Comparison of ENCODE assay signal across 27 cellular contexts in the genomic region with DNA sequence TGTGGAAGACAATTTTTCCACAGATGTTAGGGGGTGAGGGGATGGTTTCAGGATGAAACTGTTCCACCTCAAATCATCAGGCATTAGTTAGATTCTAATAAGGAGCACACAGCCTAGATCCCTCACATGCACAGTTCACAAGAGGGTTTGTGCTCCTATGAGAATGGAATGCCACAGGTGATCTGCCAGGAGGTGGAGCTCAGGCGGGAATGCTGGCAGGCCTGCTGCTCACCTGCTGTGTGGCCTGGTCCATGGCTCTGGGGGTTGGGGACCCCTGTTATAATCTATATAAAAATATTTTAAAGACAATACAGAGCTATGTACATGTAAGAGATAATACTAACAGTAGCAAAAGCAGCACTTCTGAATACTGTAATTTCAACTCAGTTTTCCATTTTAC.
"Had no signal": no experiment of that assay in that cellular context is flagged by ENCODE, and none has a peak within 500 bp of the region (broad histone marks: within the 10 kb centered on the region; RNA-seq: fewer than 3 reads in every experiment).

No MANE protein-coding gene starts in this region.

- H3K27me3 Mint-ChIP-seq: naive thymus-derived CD4-positive, alpha-beta T cell; natural killer cell treated with Interleukin-12 subunit alpha and Interleukin-12 subunit beta and Interleukin-15 and Interleukin-18, amount 100 ng/mL, for 72 hours; progenitor cell of endocrine pancreas; stimulated activated memory B cell treated with anti-CD40 and anti-IgM and Interleukin-4, amounts not matched to agents 10 μg/mL and 1 μg/mL and 100 μg/mL, for 72 hours; stimulated activated naive CD8-positive, alpha-beta T cell treated with anti-CD3 and anti-CD28 coated beads, Interleukin-15, amount 100 ng/mL, for 72 hours; type B pancreatic cell had no signal

- H3K9me3 Mint-ChIP-seq: immature natural killer cell; natural killer cell treated with Interleukin-12 subunit alpha and Interleukin-12 subunit beta and Interleukin-15 and Interleukin-18, amount 100 ng/mL, for 72 hours; stimulated activated memory B cell treated with anti-CD40 and anti-IgM and Interleukin-4, amounts not matched to agents 10 μg/mL and 1 μg/mL and 100 μg/mL, for 72 hours; stimulated activated naive CD8-positive, alpha-beta T cell treated with anti-CD3 and anti-CD28 coated beads, Interleukin-15, amount 100 ng/mL, for 72 hours; type B pancreatic cell had no signal

- H3K4me3 ChIP-seq: left lung, lower lobe of right lung, mucosa of descending colon, ovary, right atrium auricular region, right lobe of liver, smooth muscle cell, tibial nerve, uterus had no signal

- H3K4me2 ChIP-seq: smooth muscle cell had no signal

- H3K9me3 ChIP-seq: left lung, lower lobe of right lung, mucosa of descending colon, ovary, right atrium auricular region, right lobe of liver, tibial nerve, uterus had no signal

- H3K27ac Mint-ChIP-seq: immature natural killer cell; natural killer cell treated with Interleukin-12 subunit alpha and Interleukin-12 subunit beta and Interleukin-15 and Interleukin-18, amount 100 ng/mL, for 72 hours; progenitor cell of endocrine pancreas; stimulated activated memory B cell treated with anti-CD40 and anti-IgM and Interleukin-4, amounts not matched to agents 10 μg/mL and 1 μg/mL and 100 μg/mL, for 72 hours; stimulated activated naive CD8-positive, alpha-beta T cell treated with anti-CD3 and anti-CD28 coated beads, Interleukin-15, amount 100 ng/mL, for 72 hours; type B pancreatic cell had no signal

- DNase-seq: hippocampal formation; immature natural killer cell; kidney; left colon; left lung; lower lobe of right lung; mammary epithelial cell; midbrain; mucosa of descending colon; naive thymus-derived CD4-positive, alpha-beta T cell; ovary; right lobe of liver; stimulated activated CD4-positive, alpha-beta T cell treated with anti-CD3 and anti-CD28 coated beads, Interleukin-1b, Interleukin-23, amount 100 ng/mL, for 48 hours; stimulated activated CD4-positive, alpha-beta T cell treated with anti-CD3 and anti-CD28 coated beads, Interleukin-2, amount 100 ng/mL, for 48 hours; stimulated activated CD4-positive, alpha-beta T cell treated with anti-CD3 and anti-CD28 coated beads, Interleukin-4, amount 100 ng/mL, for 4 hours; stimulated activated CD8-positive, alpha-beta memory T cell treated with anti-CD3 and anti-CD28 coated beads, Interleukin-4, amount 100 ng/mL, for 48 hours; stimulated activated naive CD4-positive, alpha-beta T cell treated with Interleukin-2 at 50 U/mL for 16 hours; stimulated activated naive CD8-positive, alpha-beta T cell treated with anti-CD3 and anti-CD28 coated beads, Interleukin-15, amount 100 ng/mL, for 72 hours; substantia nigra; uterus had no signal

- H3K4me1 ChIP-seq: left lung, lower lobe of right lung, right atrium auricular region, right lobe of liver, tibial nerve, uterus had no signal

- H3K27me3 ChIP-seq: left lung, ovary, right atrium auricular region, right lobe of liver, tibial nerve, uterus had no signal

- H3K27ac ChIP-seq: left lung, lower lobe of right lung, ovary, right atrium auricular region, right lobe of liver, tibial nerve, uterus had no signal

- H3K36me3 ChIP-seq: ovary, uterus had no signal

- ATAC-seq: left colon; left lung; lower lobe of right lung; mucosa of descending colon; naive thymus-derived CD4-positive, alpha-beta T cell; natural killer cell treated with Interleukin-12 subunit alpha and Interleukin-12 subunit beta and Interleukin-15 and Interleukin-18, amount 100 ng/mL, for 72 hours; right lobe of liver; stimulated activated memory B cell treated with anti-CD40 and anti-IgM and Interleukin-4, amounts not matched to agents 10 μg/mL and 1 μg/mL and 100 μg/mL, for 72 hours; stimulated activated naive CD8-positive, alpha-beta T cell treated with anti-CD3 and anti-CD28 coated beads, Interleukin-15, amount 100 ng/mL, for 72 hours had no signal

- H3K4me3 Mint-ChIP-seq: immature natural killer cell; naive thymus-derived CD4-positive, alpha-beta T cell; natural killer cell treated with Interleukin-12 subunit alpha and Interleukin-12 subunit beta and Interleukin-15 and Interleukin-18, amount 100 ng/mL, for 72 hours; stimulated activated memory B cell treated with anti-CD40 and anti-IgM and Interleukin-4, amounts not matched to agents 10 μg/mL and 1 μg/mL and 100 μg/mL, for 72 hours; stimulated activated naive CD8-positive, alpha-beta T cell treated with anti-CD3 and anti-CD28 coated beads, Interleukin-15, amount 100 ng/mL, for 72 hours; type B pancreatic cell had no signal
